ENCODE assay signal across 24 cellular contexts in genomic region chr2:235637906-235638305, GRCh38.
A peak's percentile ranks its signal among the peaks of the same experiment; 100 is the strongest.
DNase-seq lines count a peak whose midpoint lies in the region; ATAC-seq, FAIRE-seq and TF ChIP-seq lines count a peak whose summit lies in the region.
"Had no signal": no experiment of that assay in that cellular context is flagged by ENCODE, and none has a peak within 500 bp of the region (broad histone marks: within the 10 kb centered on the region; RNA-seq: fewer than 3 reads in every experiment).

No MANE protein-coding gene starts in this region.

- 22 to 70% (median 34%) methylated on average over 7 of the region's 7 CpGs for WGBS in small intestine, 3 donors

- no peaks in the 10 kb centered on the region for H3K9me3 Mint-ChIP-seq in HFFc6
- H3K9me3 Mint-ChIP-seq: CD4-positive, CD25-positive, alpha-beta regulatory T cell; effector memory CD8-positive, alpha-beta T cell; IgD-negative memory B cell; stimulated activated naive B cell treated with anti-CD40 and anti-IgM and Interleukin-4, amounts not matched to agents 10 μg/mL and 1 μg/mL and 100 μg/mL, for 72 hours had no signal

- ATAC-seq in left colon = peak; percentile 89
- no peak for ATAC-seq in left lung
- ATAC-seq: effector memory CD8-positive, alpha-beta T cell; foreskin keratinocyte; stimulated activated naive B cell treated with anti-CD40 and anti-IgM and Interleukin-4, amounts not matched to agents 10 μg/mL and 1 μg/mL and 100 μg/mL, for 72 hours had no signal

- H3K27ac Mint-ChIP-seq in HFFc6 = peak overlapping the region; percentile 96
- H3K27ac Mint-ChIP-seq: activated naive CD8-positive, alpha-beta T cell; CD4-positive, CD25-positive, alpha-beta regulatory T cell; IgD-negative memory B cell; stimulated activated naive B cell treated with anti-CD40 and anti-IgM and Interleukin-4, amounts not matched to agents 10 μg/mL and 1 μg/mL and 100 μg/mL, for 72 hours had no signal

- H3K4me1 Mint-ChIP-seq in HFFc6 (ENCODE audit: low read depth) = peaks cover 71% of the 10 kb centered on the region
- H3K4me1 Mint-ChIP-seq: CD4-positive, CD25-positive, alpha-beta regulatory T cell; IgD-negative memory B cell; stimulated activated naive B cell treated with anti-CD40 and anti-IgM and Interleukin-4, amounts not matched to agents 10 μg/mL and 1 μg/mL and 100 μg/mL, for 72 hours had no signal

- TF ChIP-seq CTCF in HFFc6 (IDR thresholded peaks at IDR 0.05) (no peak), colonic mucosa (IDR thresholded peaks at IDR 0.05) (no peak), left lung (IDR thresholded peaks at IDR 0.05) (no peak)

- H3K9ac ChIP-seq in colonic mucosa (ENCODE audit: low read depth in 2 of 2, low read length in 2 of 2) = no peak overlapping the region

- FAIRE-seq in small intestine (lab: Jason Lieb, UNC) = no peak
- FAIRE-seq: bronchial epithelial cell, colon had no signal

- no peaks in the 10 kb centered on the region for H3K36me3 ChIP-seq in colonic mucosa
- H3K36me3 ChIP-seq in small intestine (ENCODE audit: control insufficient read depth in 2 of 2, insufficient read depth in 2 of 2, low read length in 2 of 2) = no peaks in the 10 kb centered on the region
- no peaks in the 10 kb centered on the region for H3K36me3 ChIP-seq in left lung
- H3K36me3 ChIP-seq: neutrophil, prostate gland, vagina had no signal

- peaks cover 5% of the 10 kb centered on the region for H3K4me1 ChIP-seq in colonic mucosa
- H3K4me1 ChIP-seq in small intestine (ENCODE audit: control insufficient read depth in 2 of 2, insufficient read depth in 1 of 2, low read depth in 1 of 2, low read length in 1 of 2) = peaks cover 0 to 8% of the 10 kb centered on the region in 2 donors
- peaks cover 19 to 24% of the 10 kb centered on the region in 2 donors for H3K4me1 ChIP-seq in left lung
- H3K4me1 ChIP-seq: prostate gland had no signal

- H3K27ac ChIP-seq in colonic mucosa (peak overlapping the region; percentile 53), small intestine (ENCODE audit: low read depth in 1 of 2, low read length in 1 of 2) (peak overlapping the region in 1 of 2 donors; percentile 3), left lung (no peak overlapping the region)
- H3K27ac ChIP-seq: foreskin keratinocyte, neutrophil had no signal

- H3K27me3 ChIP-seq in colonic mucosa = no peaks in the 10 kb centered on the region
- no peaks in the 10 kb centered on the region for H3K27me3 ChIP-seq in small intestine (ENCODE audit: control insufficient read depth in 2 of 2, insufficient read depth in 2 of 2, low read length in 2 of 2)
- no peaks in the 10 kb centered on the region for H3K27me3 ChIP-seq in left lung
- H3K27me3 ChIP-seq: foreskin keratinocyte, testis, vagina had no signal

- peaks cover 2% of the 10 kb centered on the region; the same call in 1 of the 2 replicates for H3K27me3 Mint-ChIP-seq in HFFc6 (ENCODE audit: insufficient read depth)
- H3K27me3 Mint-ChIP-seq: CD4-positive, CD25-positive, alpha-beta regulatory T cell had no signal

- intact Hi-C loops in colonic mucosa (cut with DNase I) (no loop called here), left colon (cut with DNase I, micrococcal nuclease) (no loop called here), left lung (cut with DNase I) (no loop called here)

- no peak for DNase-seq in HFFc6
- DNase-seq in colonic mucosa = no peak
- DNase-seq in left colon = no peak
- DNase-seq in small intestine = peak; percentile 81
- no peak for DNase-seq in activated naive CD4-positive, alpha-beta T cell (lab: John Stamatoyannopoulos, UW)
- DNase-seq in left lung = no peak
- no peak for DNase-seq in DMS79 (lab: John Stamatoyannopoulos, UW)
- no peak for DNase-seq in stimulated activated CD4-positive, alpha-beta T cell treated with anti-CD3 and anti-CD28 coated beads, Interleukin-1b, Interleukin-23, amount 100 ng/mL, for 48 hours
- DNase-seq: activated CD4-positive, alpha-beta T cell treated with anti-CD3 and anti-CD28 coated beads for 48 hours; Calu3; CD4-positive, CD25-positive, alpha-beta regulatory T cell; effector memory CD8-positive, alpha-beta T cell; foreskin keratinocyte; HCEC 1CT; kidney glomerular epithelial cell; stimulated activated naive B cell treated with anti-CD40 and anti-IgM and Interleukin-4, amounts not matched to agents 10 μg/mL and 1 μg/mL and 100 μg/mL, for 72 hours; testis had no signal

- H3K4me3 Mint-ChIP-seq in HFFc6 = no peak overlapping the region
- H3K4me3 Mint-ChIP-seq: activated naive CD8-positive, alpha-beta T cell; CD4-positive, CD25-positive, alpha-beta regulatory T cell; IgD-negative memory B cell; stimulated activated naive B cell treated with anti-CD40 and anti-IgM and Interleukin-4, amounts not matched to agents 10 μg/mL and 1 μg/mL and 100 μg/mL, for 72 hours had no signal

- H3K36me3 Mint-ChIP-seq in HFFc6 (ENCODE audit: low read depth) = no peaks in the 10 kb centered on the region
- H3K36me3 Mint-ChIP-seq: activated naive CD8-positive, alpha-beta T cell; CD4-positive, CD25-positive, alpha-beta regulatory T cell; IgD-negative memory B cell; stimulated activated naive B cell treated with anti-CD40 and anti-IgM and Interleukin-4, amounts not matched to agents 10 μg/mL and 1 μg/mL and 100 μg/mL, for 72 hours had no signal

- H3K9me3 ChIP-seq in colonic mucosa (no peaks in the 10 kb centered on the region), small intestine (ENCODE audit: control insufficient read depth, low read depth) (no peaks in the 10 kb centered on the region), left lung (no peaks in the 10 kb centered on the region)
- H3K9me3 ChIP-seq: neutrophil, prostate gland, testis, vagina had no signal

- H3K4me3 ChIP-seq in colonic mucosa = no peak overlapping the region
- no peak overlapping the region for H3K4me3 ChIP-seq in small intestine (ENCODE audit: low read depth in 1 of 2, low read length in 2 of 2)
- no peak overlapping the region for H3K4me3 ChIP-seq in left lung
- H3K4me3 ChIP-seq: prostate gland, testis, vagina had no signal
